Comparison of ENCODE assay signal across 8 cellular contexts in genomic region chr6:106084973-106085686, GRCh38. TPM values are rescaled to one million over a fixed set of nuclear protein-coding genes. Genes with fewer than 3 reads are reported as not detected.
DNase-seq lines count a peak whose midpoint lies in the region; ATAC-seq and TF ChIP-seq lines count a peak whose summit lies in the region.

No MANE protein-coding gene starts in this region.

- POLR2A ChIA-PET in Caco-2 (lab: Charles Lee), result interaction anchor here (0.9 kb wide), 1 partner anchor 29 kb away, joined by 6 read pairs; no protein-coding TSS in a partner anchor
- POLR2A ChIA-PET in naive thymus-derived CD8-positive, alpha-beta T cell (lab: Charles Lee), result interaction anchor here (1.0 kb wide), 1 partner anchor 13 kb away, joined by 5 read pairs; no protein-coding TSS in a partner anchor

- H3K4me3 Mint-ChIP-seq in Caco-2 (ENCODE audit: unreplicated experiment), result peak overlapping the region; percentile 87
- H3K4me3 Mint-ChIP-seq in naive thymus-derived CD8-positive, alpha-beta T cell, result peak overlapping the region in 8 of 10 donors; percentile 20 to 97 (median 87)

- H3K27ac ChIP-seq in MM.1S (ENCODE audit: low read length) (peak overlapping the region; percentile 98), colonic mucosa (peak overlapping the region; percentile 60)

- H3K4me2 ChIP-seq in MM.1S (ENCODE audit: low read depth, low read length), result peak overlapping the region; percentile 88

- H3K4me1 ChIP-seq in Caco-2 (peaks cover 18% of the 10 kb centered on the region), MM.1S (ENCODE audit: low read length) (peaks cover 21% of the 10 kb centered on the region), colonic mucosa (peaks cover 5% of the 10 kb centered on the region)

- no peaks in the 10 kb centered on the region; the same call in 1 of the 2 replicates for H3K36me3 ChIP-seq in Caco-2 (ENCODE audit: control insufficient read depth, insufficient read depth, low read length)
- H3K36me3 ChIP-seq in MM.1S (replicated peaks; ENCODE audit: insufficient read depth, low read length), result peaks cover 29% of the 10 kb centered on the region
- H3K36me3 ChIP-seq in colonic mucosa, result no peaks in the 10 kb centered on the region

- peaks cover 13% of the 10 kb centered on the region for H3K36me3 Mint-ChIP-seq in Caco-2 (ENCODE audit: insufficient read depth, unreplicated experiment)
- H3K36me3 Mint-ChIP-seq in naive thymus-derived CD8-positive, alpha-beta T cell, result peaks cover 0 to 5% (median 1%) of the 10 kb centered on the region in 3 donors

- no peaks in the 10 kb centered on the region for H3K9me2 ChIP-seq in MM.1S (replicated peaks; ENCODE audit: insufficient read depth, low read length)

- no TSS peak for BruUV-seq in Caco-2 (replicated peaks; lab: Mats Ljungman, UMichigan)

- H3K9me3 ChIP-seq in Caco-2 (no peaks in the 10 kb centered on the region), MM.1S (replicated peaks; ENCODE audit: insufficient read depth, low read length) (no peaks in the 10 kb centered on the region), colonic mucosa (no peaks in the 10 kb centered on the region)

- H3K27me3 ChIP-seq in Caco-2 (replicated peaks; ENCODE audit: control insufficient read depth, insufficient read depth, low read length) (no peaks in the 10 kb centered on the region), MM.1S (replicated peaks; ENCODE audit: insufficient read depth, low read length) (no peaks in the 10 kb centered on the region), colonic mucosa (no peaks in the 10 kb centered on the region)

- no peaks in the 10 kb centered on the region for H4K20me1 ChIP-seq in MM.1S (ENCODE audit: insufficient read depth, low read length)

- H3K4me1 Mint-ChIP-seq in Caco-2 (ENCODE audit: low read depth, unreplicated experiment), result peaks cover 41% of the 10 kb centered on the region
- peaks cover 20 to 63% (median 49%) of the 10 kb centered on the region in 4 donors for H3K4me1 Mint-ChIP-seq in naive thymus-derived CD8-positive, alpha-beta T cell

- no peak for ATAC-seq in naive thymus-derived CD8-positive, alpha-beta T cell
- no peak for ATAC-seq in GM18909 (IDR thresholded peaks at IDR 0.05; ENCODE audit: poor library complexity, unreplicated experiment)

- TF ChIP-seq CTCF in Caco-2 (IDR thresholded peaks at IDR 0.05; ENCODE audit: insufficient read depth in 1 of 2, low read depth in 1 of 2, low read length in 1 of 2, severe bottlenecking in 1 of 2, unreplicated experiment in 1 of 2) (no peak), MM.1S (IDR thresholded peaks at IDR 0.05; ENCODE audit: low read length) (no peak; the same call in 1 of the 2 replicates), colonic mucosa (IDR thresholded peaks at IDR 0.05) (no peak)

- no peak for DNase-seq in Caco-2
- peak; percentile 33 for DNase-seq in MM.1S
- no peak for DNase-seq in colonic mucosa
- DNase-seq in naive thymus-derived CD8-positive, alpha-beta T cell, result no peak
- no peak for DNase-seq in KBM-7
- no peak for DNase-seq in KG1 (lab: John Stamatoyannopoulos, UW)
- DNase-seq in SIG-M5 treated with dmso at 0.1 percent for 504 hours (lab: John Stamatoyannopoulos, UW; ENCODE audit: unreplicated experiment), result no peak

- peaks cover 93% of the 10 kb centered on the region for H3K79me2 ChIP-seq in MM.1S (ENCODE audit: low read length)

- H3K9ac ChIP-seq in MM.1S (ENCODE audit: low read length) (peak overlapping the region; percentile 98), colonic mucosa (ENCODE audit: low read depth in 2 of 2, low read length in 2 of 2) (peak overlapping the region in 1 of 2 donors; percentile 22)

- intact Hi-C loops in Caco-2 (cut with micrococcal nuclease; ENCODE audit: unreplicated experiment), result loop anchor here (1.0 to 10.0 kb wide), 6 partner anchors 36 to 516 kb away; no protein-coding TSS in a partner anchor
- intact Hi-C loops in colonic mucosa (cut with DNase I), result loop anchor here (5.0 to 10.0 kb wide), 2 partner anchors 353 to 600 kb away; no protein-coding TSS in a partner anchor

- CTCF ChIA-PET in Caco-2 (lab: Charles Lee), result interaction anchor here (1.4 kb wide), 1 partner anchor 93 kb away, joined by 8 read pairs; no protein-coding TSS in a partner anchor

- H3K27me3 Mint-ChIP-seq in Caco-2 (ENCODE audit: insufficient read depth, unreplicated experiment), result no peaks in the 10 kb centered on the region
- peaks cover 24 to 85% (median 39%) of the 10 kb centered on the region in 5 donors for H3K27me3 Mint-ChIP-seq in naive thymus-derived CD8-positive, alpha-beta T cell

- peaks cover 61% of the 10 kb centered on the region for H3F3A ChIP-seq in MM.1S (ENCODE audit: insufficient read depth, low read length)

- in situ Hi-C loops in KBM-7 (cut with MboI; ENCODE audit: low pct_unique_long_range_greater_than_20kb, low sequenced_read_pairs), result no loop called here

- H2AFZ ChIP-seq in MM.1S (ENCODE audit: low read length), result no peak overlapping the region

- H3K4me3 ChIP-seq in Caco-2 (ENCODE audit: low read depth, low read length) (peak overlapping the region; percentile 56; the same call in 1 of the 2 replicates), MM.1S (ENCODE audit: low read length) (peak overlapping the region; percentile 95), colonic mucosa (peak overlapping the region; percentile 41)

- H3K27ac Mint-ChIP-seq in Caco-2 (ENCODE audit: unreplicated experiment), result peak overlapping the region; percentile 86
- peak overlapping the region in 1 of 10 donors; percentile 39 for H3K27ac Mint-ChIP-seq in naive thymus-derived CD8-positive, alpha-beta T cell

- no peaks in the 10 kb centered on the region for H3K9me3 Mint-ChIP-seq in Caco-2 (ENCODE audit: unreplicated experiment)
- peaks cover 0 to 2% (median 0%) of the 10 kb centered on the region in 9 donors for H3K9me3 Mint-ChIP-seq in naive thymus-derived CD8-positive, alpha-beta T cell

RNA-seq across cellular contexts. Expression of gene PRDM1, which starts 1.0 kb away (rescaled TPM):
- total RNA-seq in Caco-2 (2022), result 10.4 and 11.4 TPM in 2 replicates
- 10 to 100 TPM in 1 of 2 donors, 1 to 10 TPM in 1; 7.2 to 17.6 TPM for total RNA-seq in colonic mucosa
- total RNA-seq in naive thymus-derived CD8-positive, alpha-beta T cell, result under 1 TPM; 0.58 to 0.94 TPM
- polyA plus RNA-seq in naive thymus-derived CD8-positive, alpha-beta T cell, result 10 to 100 TPM in 1 of 3 donors, 1 to 10 TPM in 1, under 1 TPM in 1; 0.35 to 15.6 (median 1.6) TPM

Comparison
In these comparisons a context has a peak if more than half of its experiments do, and no peak if none do; other contexts are left out.
1. H3K4me3 ChIP-seq: peak in every context shown above with its lines; median percentile 95 in MM.1S; 56 in Caco-2; 41 in colonic mucosa.